In the genomic region with DNA sequence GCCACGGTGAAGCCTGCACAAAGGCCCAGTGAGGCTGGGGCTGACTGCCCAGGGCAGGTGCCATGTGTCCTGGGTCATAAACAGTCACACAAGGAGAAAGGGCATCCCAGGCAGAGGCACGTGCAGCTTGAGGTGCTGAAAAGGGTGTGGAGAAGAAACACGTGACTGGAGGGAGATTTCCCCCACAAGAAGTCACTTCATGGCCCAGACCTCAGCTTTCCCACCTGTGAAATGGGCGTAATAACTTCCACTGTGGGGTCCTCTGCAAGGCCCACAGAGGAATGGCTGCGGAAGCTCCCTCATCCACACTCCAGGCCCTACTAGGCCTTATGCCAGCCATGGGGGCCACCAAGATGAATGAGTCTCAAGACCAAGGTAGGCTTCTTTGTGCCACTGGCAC, we compare ENCODE assay signal across 1 cellular context.
TF ChIP-seq lines count a peak whose summit lies in the region.

No MANE protein-coding gene starts in this region.

TF ChIP-seq in HepG2, 621 proteins besides CTCF, POLR2A, EP300 and RAD21 (continued from another document):
- no peak for TF ChIP-seq GPBP1L1 (CRISPR knock-in tag; IDR thresholded peaks at IDR 0.05)
